ENCODE assay signal across 1 cellular context in genomic region chr19:19191920-19192882, GRCh38.
TF ChIP-seq lines count a peak whose summit lies in the region.

Gene BORCS8 (minus strand): TSS chr19:19192152. CDS start chr19:19192117, 35 bp downstream.
Gene RFXANK (plus strand): TSS chr19:19192258. CDS start chr19:19193947, 1,689 bp downstream.

TF ChIP-seq in liver, 16 proteins besides CTCF, POLR2A, EP300 and RAD21 (continued from another document):
- TF ChIP-seq HNF4A (conservative IDR thresholded peaks at IDR 0.05) (peak; percentile 37 to 53), HNF4G (IDR thresholded peaks at IDR 0.05) (no peak), FOXA1 (IDR thresholded peaks at IDR 0.05) (no peak), NR2F2 (IDR thresholded peaks at IDR 0.05) (peak; percentile 51), FOXA2 (IDR thresholded peaks at IDR 0.05) (no peak), SP1 (IDR thresholded peaks at IDR 0.05) (peak; percentile 82), TAF1 (conservative IDR thresholded peaks at IDR 0.05) (no peak), RXRA (IDR thresholded peaks at IDR 0.05) (peak in 1 of 2 donors; percentile 72), JUND (IDR thresholded peaks at IDR 0.05) (no peak), ZBTB33 (IDR thresholded peaks at IDR 0.05) (peak; percentile 56), EGR1 (IDR thresholded peaks at IDR 0.05; ENCODE audit: low read depth in 2 of 2) (no peak)
